17 cellular contexts compared by ENCODE assay signal in genomic region chr20:59814835-59815340, GRCh38.
DNase-seq lines count a peak whose midpoint lies in the region; ATAC-seq and TF ChIP-seq lines count a peak whose summit lies in the region.
"Had no signal": no experiment of that assay in that cellular context is flagged by ENCODE, and none has a peak within 500 bp of the region (broad histone marks: within the 10 kb centered on the region; RNA-seq: fewer than 3 reads in every experiment).

No MANE protein-coding gene starts in this region.

- H3K4me1 Mint-ChIP-seq in endodermal cell, result peaks cover 4% of the 10 kb centered on the region
- H3K4me1 Mint-ChIP-seq in osteocyte (ENCODE audit: unreplicated experiment), result no peaks in the 10 kb centered on the region

- peaks cover 3% of the 10 kb centered on the region for H3K27me3 Mint-ChIP-seq in endodermal cell (ENCODE audit: insufficient read depth)
- no peaks in the 10 kb centered on the region for H3K27me3 Mint-ChIP-seq in osteocyte (ENCODE audit: unreplicated experiment)
- H3K27me3 Mint-ChIP-seq: CD4-positive, alpha-beta T cell had no signal

- H3K36me3 ChIP-seq in right atrium auricular region (no peaks in the 10 kb centered on the region), endodermal cell (ENCODE audit: control insufficient read depth, insufficient read depth, low read length) (no peaks in the 10 kb centered on the region)

- 83 to 90% methylated on average over 5 to 8 of the region's 8 CpGs for WGBS in endodermal cell (ENCODE audit: insufficient coverage in 1 of 2, insufficient read length in 1 of 2), 2 experiments

- no peak overlapping the region for H3K9ac ChIP-seq in endodermal cell (ENCODE audit: extremely low read depth, low read length, poor library complexity, severe bottlenecking)

- H3K27ac ChIP-seq in right atrium auricular region (no peak overlapping the region), endodermal cell (ENCODE audit: low read depth, low read length) (no peak overlapping the region)
- H3K27ac ChIP-seq: A549 had no signal

- intact Hi-C loops in left ventricle myocardium superior (cut with micrococcal nuclease), result no loop called here

- ATAC-seq in left ventricle myocardium superior (no peak), HG03565 (IDR thresholded peaks at IDR 0.05; ENCODE audit: unreplicated experiment) (no peak), GM18511 (IDR thresholded peaks at IDR 0.05; ENCODE audit: unreplicated experiment) (no peak)
- ATAC-seq: A549 had no signal

- DNase-seq in right atrium auricular region (ENCODE audit: low spot score), result peak; percentile 28
- no peak for DNase-seq in left ventricle myocardium superior
- DNase-seq in endodermal cell, result peak; percentile 12
- peak; percentile 59 for DNase-seq in osteocyte (ENCODE audit: extremely low spot score, unreplicated experiment)
- no peak for DNase-seq in KG1 (lab: John Stamatoyannopoulos, UW)
- DNase-seq: Caco-2; CD4-positive, alpha-beta T cell; DMS53; IMR-90; Karpas-422; NCI-H1436; NCI-H2029; NCI-H345; NCI-H524 treated with DMSO at 0.1 percent for 48 hours had no signal

- H3K36me3 Mint-ChIP-seq in endodermal cell (ENCODE audit: low read depth) (no peaks in the 10 kb centered on the region), osteocyte (ENCODE audit: unreplicated experiment) (no peaks in the 10 kb centered on the region)

- H3K9me3 ChIP-seq in right atrium auricular region (no peaks in the 10 kb centered on the region), endodermal cell (ENCODE audit: control insufficient read depth, low read length) (peaks cover 7% of the 10 kb centered on the region)
- H3K9me3 ChIP-seq: A549, Caco-2 had no signal

- TF ChIP-seq CTCF in right atrium auricular region (IDR thresholded peaks at IDR 0.05) (no peak), endodermal cell (conservative IDR thresholded peaks at IDR 0.05) (no peak), osteocyte (IDR thresholded peaks at IDR 0.05) (no peak)

- H3K27me3 ChIP-seq in right atrium auricular region (no peaks in the 10 kb centered on the region), endodermal cell (ENCODE audit: control insufficient read depth, insufficient read depth, low read length, poor library complexity, severe bottlenecking) (no peaks in the 10 kb centered on the region)

- no peaks in the 10 kb centered on the region for H3K9me3 Mint-ChIP-seq in endodermal cell
- H3K9me3 Mint-ChIP-seq in osteocyte (ENCODE audit: unreplicated experiment), result no peaks in the 10 kb centered on the region
- H3K9me3 Mint-ChIP-seq: CD4-positive, alpha-beta T cell had no signal

- no peak overlapping the region for H3K4me3 Mint-ChIP-seq in endodermal cell
- no peak overlapping the region for H3K4me3 Mint-ChIP-seq in osteocyte (ENCODE audit: unreplicated experiment)
- H3K4me3 Mint-ChIP-seq: CD4-positive, alpha-beta T cell had no signal

- H3K4me3 ChIP-seq in right atrium auricular region, result no peak overlapping the region
- no peak overlapping the region for H3K4me3 ChIP-seq in endodermal cell (ENCODE audit: low read length)
- H3K4me3 ChIP-seq: A549 had no signal

- H3K4me1 ChIP-seq in right atrium auricular region, result peaks cover 0 to 4% of the 10 kb centered on the region in 2 donors
- H3K4me1 ChIP-seq in endodermal cell (ENCODE audit: control insufficient read depth, insufficient read depth, low read length), result no peaks in the 10 kb centered on the region
- H3K4me1 ChIP-seq: A549, Caco-2 had no signal

- H3K27ac Mint-ChIP-seq in endodermal cell, result no peak overlapping the region
- H3K27ac Mint-ChIP-seq in osteocyte (ENCODE audit: unreplicated experiment), result no peak overlapping the region
- H3K27ac Mint-ChIP-seq: CD4-positive, alpha-beta T cell had no signal

Comparison
In these comparisons a context has a peak if more than half of its experiments do, and no peak if none do; other contexts are left out.
1. DNase-seq: peak in right atrium auricular region (single experiment), endodermal cell (single experiment) and osteocyte (single experiment); none in left ventricle myocardium superior (single experiment) and KG1 (single experiment).